23 cellular contexts compared by ENCODE assay signal in genomic region chr21:36048357-36048756, GRCh38.
"Had no signal": no experiment of that assay in that cellular context is flagged by ENCODE, and none has a peak within 500 bp of the region (broad histone marks: within the 10 kb centered on the region; RNA-seq: fewer than 3 reads in every experiment).

No MANE protein-coding gene starts in this region.

- DNase-seq: effector memory CD8-positive, alpha-beta T cell; gastrocnemius medialis; heart right ventricle; hypothalamus; kidney glomerular epithelial cell; mesendoderm; naive B cell; occipital lobe; pancreas; right cardiac atrium; small intestine; stimulated activated CD4-positive, alpha-beta T cell treated with anti-CD3 and anti-CD28 coated beads, Interleukin-12 subunit alpha, Interleukin-12 subunit beta, amount 100 ng/mL, for 4 hours; stimulated activated CD4-positive, alpha-beta T cell treated with anti-CD3 and anti-CD28 coated beads, Interleukin-4, amount 100 ng/mL, for 1 hour; stimulated activated naive B cell treated with anti-CD40 and anti-IgM and Interleukin-4, amounts not matched to agents 10 μg/mL and 1 μg/mL and 100 μg/mL, for 72 hours; tibial artery; upper lobe of left lung; uterus had no signal

- ATAC-seq: effector memory CD8-positive, alpha-beta T cell; gastrocnemius medialis; heart right ventricle; pancreas; right cardiac atrium; stimulated activated naive B cell treated with anti-CD40 and anti-IgM and Interleukin-4, amounts not matched to agents 10 μg/mL and 1 μg/mL and 100 μg/mL, for 72 hours had no signal

- H3K27ac ChIP-seq: epithelial cell of prostate, esophagus muscularis mucosa, gastrocnemius medialis, heart right ventricle, pancreas, tibial artery, upper lobe of left lung, uterus had no signal

- FAIRE-seq: islet of Langerhans, pancreas, small intestine had no signal

- H3K4me1 ChIP-seq: esophagus muscularis mucosa, pancreas, tibial artery, uterus had no signal

- H3K4me3 ChIP-seq: esophagus muscularis mucosa, gastrocnemius medialis, heart right ventricle, pancreas, tibial artery, upper lobe of left lung, uterus had no signal

- H3K4me1 Mint-ChIP-seq: nephron; stimulated activated naive B cell treated with anti-CD40 and anti-IgM and Interleukin-4, amounts not matched to agents 10 μg/mL and 1 μg/mL and 100 μg/mL, for 72 hours had no signal

- H3K27ac Mint-ChIP-seq: dendritic cell treated with granulocyte-macrophage colony-stimulating factor and Interleukin-4, amounts not matched to agents 40 ng/mL and 50 ng/mL, for 4 days; nephron; progenitor cell of endocrine pancreas; stimulated activated naive B cell treated with anti-CD40 and anti-IgM and Interleukin-4, amounts not matched to agents 10 μg/mL and 1 μg/mL and 100 μg/mL, for 72 hours had no signal

- H3K36me3 ChIP-seq: uterus had no signal

- H3K27me3 ChIP-seq: esophagus muscularis mucosa, gastrocnemius medialis, heart right ventricle, pancreas, tibial artery, upper lobe of left lung, uterus had no signal

- H3K27me3 Mint-ChIP-seq: dendritic cell treated with granulocyte-macrophage colony-stimulating factor and Interleukin-4, amounts not matched to agents 40 ng/mL and 50 ng/mL, for 4 days; effector memory CD8-positive, alpha-beta T cell; naive B cell; progenitor cell of endocrine pancreas; stimulated activated naive B cell treated with anti-CD40 and anti-IgM and Interleukin-4, amounts not matched to agents 10 μg/mL and 1 μg/mL and 100 μg/mL, for 72 hours had no signal

- H3K9me3 ChIP-seq: esophagus muscularis mucosa, gastrocnemius medialis, heart right ventricle, pancreas, tibial artery, upper lobe of left lung, uterus had no signal

- H3K4me3 Mint-ChIP-seq: dendritic cell treated with granulocyte-macrophage colony-stimulating factor and Interleukin-4, amounts not matched to agents 40 ng/mL and 50 ng/mL, for 4 days; effector memory CD8-positive, alpha-beta T cell; naive B cell; nephron; stimulated activated naive B cell treated with anti-CD40 and anti-IgM and Interleukin-4, amounts not matched to agents 10 μg/mL and 1 μg/mL and 100 μg/mL, for 72 hours had no signal

- H3K9me3 Mint-ChIP-seq: dendritic cell treated with granulocyte-macrophage colony-stimulating factor and Interleukin-4, amounts not matched to agents 40 ng/mL and 50 ng/mL, for 4 days; effector memory CD8-positive, alpha-beta T cell; naive B cell; nephron; stimulated activated naive B cell treated with anti-CD40 and anti-IgM and Interleukin-4, amounts not matched to agents 10 μg/mL and 1 μg/mL and 100 μg/mL, for 72 hours had no signal
